18 cellular contexts compared by ENCODE assay signal in genomic region chr15:101490408-101490891, GRCh38. TPM values are rescaled to one million over a fixed set of nuclear protein-coding genes. Genes with fewer than 3 reads are reported as not detected.
DNase-seq lines count a peak whose midpoint lies in the region; ATAC-seq and TF ChIP-seq lines count a peak whose summit lies in the region.
"Had no signal": no experiment of that assay in that cellular context is flagged by ENCODE, and none has a peak within 500 bp of the region (broad histone marks: within the 10 kb centered on the region; RNA-seq: fewer than 3 reads in every experiment).

No MANE protein-coding gene starts in this region.

- DNase-seq in right atrium auricular region (ENCODE audit: low spot score) (peak; percentile 52), right cardiac atrium (no peak), immature natural killer cell (no peak), testis (no peak), mucosa of descending colon (no peak), UCSD-AML1 (lab: John Stamatoyannopoulos, UW; ENCODE audit: unreplicated experiment) (no peak), OCI-LY7 (ENCODE audit: low spot score) (no peak)
- DNase-seq in activated CD8-positive, alpha-beta T cell treated with anti-CD3 and anti-CD28 coated beads, Interleukin-2, amount 10 ng/mL, durations not matched to agents 7 days and 5 days, result no peak
- DNase-seq: BE2C, DND-41, GOT3, left ventricle myocardium superior, NCI-H187, NCI-H446 treated with DMSO at 0.1 percent for 48 hours, retina had no signal

- CTCF ChIA-PET in activated CD8-positive, alpha-beta T cell treated with anti-CD3 and anti-CD28 coated beads, Interleukin-2, amount 10 ng/mL, durations not matched to agents 7 days and 5 days (lab: Charles Lee), result interaction anchor here (1.0 kb wide), 1 partner anchor 151 kb away, joined by 3 read pairs; no protein-coding TSS in a partner anchor
- CTCF ChIA-PET in OCI-LY7 (lab: Charles Lee; ENCODE audit: unreplicated experiment), result interaction anchor here (0.6 kb wide), 1 partner anchor 12 kb away, joined by 4 read pairs; no protein-coding TSS in a partner anchor

- TF ChIP-seq CTCF in right atrium auricular region (IDR thresholded peaks at IDR 0.05), result no peak
- TF ChIP-seq CTCF in testis (IDR thresholded peaks at IDR 0.05), result no peak
- no peak for TF ChIP-seq CTCF in mucosa of descending colon (IDR thresholded peaks at IDR 0.05)
- TF ChIP-seq CTCF in OCI-LY7 (conservative IDR thresholded peaks at IDR 0.05; ENCODE audit: low read length), result no peak

- H3K36me3 ChIP-seq in right atrium auricular region, result no peaks in the 10 kb centered on the region
- no peaks in the 10 kb centered on the region for H3K36me3 ChIP-seq in testis (ENCODE audit: low read depth, missing control alignments)
- H3K36me3 ChIP-seq in mucosa of descending colon (ENCODE audit: low read depth), result no peaks in the 10 kb centered on the region
- H3K36me3 ChIP-seq in OCI-LY7 (ENCODE audit: insufficient read depth, low read length), result no peaks in the 10 kb centered on the region
- H3K36me3 ChIP-seq: BE2C, SJSA1, thoracic aorta had no signal

- no peak overlapping the region for H3K27ac Mint-ChIP-seq in activated CD8-positive, alpha-beta T cell treated with anti-CD3 and anti-CD28 coated beads, Interleukin-2, amount 10 ng/mL, durations not matched to agents 7 days and 5 days
- H3K27ac Mint-ChIP-seq in immature natural killer cell, result no peak overlapping the region

- no peaks in the 10 kb centered on the region for H3K9me2 ChIP-seq in OCI-LY7 (ENCODE audit: insufficient read depth, low read length)

- POLR2A ChIA-PET in activated CD8-positive, alpha-beta T cell treated with anti-CD3 and anti-CD28 coated beads, Interleukin-2, amount 10 ng/mL, durations not matched to agents 7 days and 5 days (lab: Charles Lee), result interaction anchor here (0.8 kb wide), 1 partner anchor 35 kb away, joined by 3 read pairs; no protein-coding TSS in a partner anchor
- POLR2A ChIA-PET in OCI-LY7 (lab: Charles Lee), result no interaction called here

- H4K20me1 ChIP-seq in OCI-LY7 (ENCODE audit: insufficient read depth, low read length), result no peaks in the 10 kb centered on the region

- peak overlapping the region; percentile 34 for H3K4me3 Mint-ChIP-seq in activated CD8-positive, alpha-beta T cell treated with anti-CD3 and anti-CD28 coated beads, Interleukin-2, amount 10 ng/mL, durations not matched to agents 7 days and 5 days
- peak overlapping the region in 3 of 5 donors; percentile 29 to 33 (median 31) for H3K4me3 Mint-ChIP-seq in immature natural killer cell

- H3K4me1 ChIP-seq in right atrium auricular region, result peaks cover 0 to 9% of the 10 kb centered on the region in 2 donors
- H3K4me1 ChIP-seq in right cardiac atrium (ENCODE audit: control insufficient read depth, insufficient read depth, low read length), result no peaks in the 10 kb centered on the region
- H3K4me1 ChIP-seq in testis, result peaks cover 9% of the 10 kb centered on the region
- H3K4me1 ChIP-seq in mucosa of descending colon (ENCODE audit: low read depth), result peaks cover under 1% of the 10 kb centered on the region
- no peaks in the 10 kb centered on the region for H3K4me1 ChIP-seq in OCI-LY7 (ENCODE audit: insufficient read depth, low read length, poor library complexity, severe bottlenecking)
- H3K4me1 ChIP-seq: BE2C had no signal

- H3K9me3 ChIP-seq in right atrium auricular region (no peaks in the 10 kb centered on the region), right cardiac atrium (ENCODE audit: control insufficient read depth, low read length) (no peaks in the 10 kb centered on the region), testis (no peaks in the 10 kb centered on the region), mucosa of descending colon (no peaks in the 10 kb centered on the region), OCI-LY7 (ENCODE audit: low read length) (no peaks in the 10 kb centered on the region)
- H3K9me3 ChIP-seq: BE2C, SJSA1, thoracic aorta had no signal

- no peak overlapping the region for H2AFZ ChIP-seq in OCI-LY7 (ENCODE audit: low read length)

- H3K27ac ChIP-seq in right atrium auricular region (no peak overlapping the region), right cardiac atrium (ENCODE audit: low read length) (no peak overlapping the region), testis (peak overlapping the region; percentile 77), OCI-LY7 (ENCODE audit: low read depth, low read length, poor library complexity, severe bottlenecking) (no peak overlapping the region)
- H3K27ac ChIP-seq: SJSA1, thoracic aorta had no signal

- no peaks in the 10 kb centered on the region for H3K9me3 Mint-ChIP-seq in activated CD8-positive, alpha-beta T cell treated with anti-CD3 and anti-CD28 coated beads, Interleukin-2, amount 10 ng/mL, durations not matched to agents 7 days and 5 days (ENCODE audit: insufficient read depth)
- peaks cover 0 to 2% (median 0%) of the 10 kb centered on the region in 6 donors for H3K9me3 Mint-ChIP-seq in immature natural killer cell

- H3K27me3 ChIP-seq in right atrium auricular region (no peaks in the 10 kb centered on the region), right cardiac atrium (ENCODE audit: control insufficient read depth, insufficient read depth) (no peaks in the 10 kb centered on the region), testis (no peaks in the 10 kb centered on the region)

- H3K4me2 ChIP-seq in OCI-LY7 (ENCODE audit: low read length), result no peak overlapping the region

- TF ChIP-seq POLR2A in testis (IDR thresholded peaks at IDR 0.05), result no peak

- intact Hi-C loops in right cardiac atrium (cut with DNase I), result loop anchor here in 2 of 4 donors (10.0 kb wide), 2 partner anchors 186 to 196 kb away; partner anchors contain the start of gene SNRPA1 (in 1 of the 2)
- intact Hi-C loops in testis (cut with DNase I; ENCODE audit: low total_unique reads), result no loop called here
- intact Hi-C loops in mucosa of descending colon (cut with DNase I, micrococcal nuclease), result no loop called here
- intact Hi-C loops in OCI-LY7 (cut with micrococcal nuclease; ENCODE audit: unreplicated experiment), result no loop called here

- peaks cover 59% of the 10 kb centered on the region for H3K27me3 Mint-ChIP-seq in activated CD8-positive, alpha-beta T cell treated with anti-CD3 and anti-CD28 coated beads, Interleukin-2, amount 10 ng/mL, durations not matched to agents 7 days and 5 days (ENCODE audit: low read depth)
- H3K27me3 Mint-ChIP-seq in immature natural killer cell (ENCODE audit: low read depth in 3 of 3), result peaks cover 13 to 28% (median 17%) of the 10 kb centered on the region in 3 donors

- H3K4me1 Mint-ChIP-seq in activated CD8-positive, alpha-beta T cell treated with anti-CD3 and anti-CD28 coated beads, Interleukin-2, amount 10 ng/mL, durations not matched to agents 7 days and 5 days (ENCODE audit: low read depth), result peaks cover 3% of the 10 kb centered on the region
- peaks cover 2 to 6% of the 10 kb centered on the region in 2 donors for H3K4me1 Mint-ChIP-seq in immature natural killer cell

- no peak overlapping the region for H3K4me3 ChIP-seq in right atrium auricular region
- no peak overlapping the region for H3K4me3 ChIP-seq in right cardiac atrium (ENCODE audit: low read length)
- peak overlapping the region; percentile 48 to 61 for H3K4me3 ChIP-seq in testis
- no peak overlapping the region for H3K4me3 ChIP-seq in mucosa of descending colon
- no peak overlapping the region for H3K4me3 ChIP-seq in OCI-LY7 (ENCODE audit: low read depth, low read length, poor library complexity, severe bottlenecking)

- WGBS in right cardiac atrium, result 91% methylated on average over 15 of the region's 15 CpGs
- WGBS in testis, 2 donors, result 73 to 75% methylated on average over 8 to 15 of the region's 15 CpGs

- H3K79me2 ChIP-seq in OCI-LY7 (ENCODE audit: insufficient read depth, low read depth, low read length), result no peaks in the 10 kb centered on the region

- no peaks in the 10 kb centered on the region for H3K36me3 Mint-ChIP-seq in activated CD8-positive, alpha-beta T cell treated with anti-CD3 and anti-CD28 coated beads, Interleukin-2, amount 10 ng/mL, durations not matched to agents 7 days and 5 days (ENCODE audit: low read depth)
- no peaks in the 10 kb centered on the region for H3K36me3 Mint-ChIP-seq in immature natural killer cell

- no peak for ATAC-seq in right cardiac atrium
- ATAC-seq in activated CD8-positive, alpha-beta T cell treated with anti-CD3 and anti-CD28 coated beads, Interleukin-2, amount 10 ng/mL, durations not matched to agents 7 days and 5 days, result no peak
- no peak for ATAC-seq in mucosa of descending colon

- BruUV-seq in OCI-LY7 (replicated peaks; lab: Mats Ljungman, UMichigan), result no TSS peak

RNA-seq across cellular contexts. Expression of gene PCSK6, which starts 0.9 kb away (rescaled TPM):
- total RNA-seq in right atrium auricular region (10 to 100 TPM; 14.4 to 19.9 TPM), right cardiac atrium (10 to 100 TPM; 13.4 to 21.4 (median 17.1) TPM), testis (100 to 1,000 TPM in 1 of 2 donors, 10 to 100 TPM in 1; 95.4 to 156 TPM), mucosa of descending colon (10 to 100 TPM; 21.3 to 58.4 (median 30.3) TPM), OCI-LY7 (2022) (0.57 TPM in 1 of 2 replicates, not detected in the other)
- polyA plus RNA-seq in right cardiac atrium (7.7 TPM), immature natural killer cell (1 to 10 TPM in 2 of 3 donors, not detected in 1; 1.7 to 3.0 TPM), testis (ENCODE audit: insufficient read depth, low read depth, low replicate concordance) (43.9 TPM)
- under 1 TPM; 0.68 to 0.76 TPM for total RNA-seq in activated CD8-positive, alpha-beta T cell treated with anti-CD3 and anti-CD28 coated beads, Interleukin-2, amount 10 ng/mL, durations not matched to agents 7 days and 5 days
- not detected in 2 replicates for total RNA-seq in OCI-LY7 (2014; rRNA removed; shearing (Covaris generic))
- total RNA-seq: M059J had no signal

Comparison
In these comparisons a context has a peak if more than half of its experiments do, and no peak if none do; other contexts are left out.
1. H3K27ac ChIP-seq: peak in testis (2 of 2); none in right atrium auricular region (0 of 2), right cardiac atrium (single experiment) and OCI-LY7 (single experiment).
2. H3K4me3 ChIP-seq: peak in testis (2 of 2); none in right atrium auricular region (0 of 2), right cardiac atrium (single experiment), mucosa of descending colon (single experiment) and OCI-LY7 (single experiment).
3. RNA of gene PCSK6, which starts 0.9 kb away (total RNA-seq): 95.4 to 156 TPM in testis, 21.3 to 58.4 TPM in mucosa of descending colon, 13.4 to 21.4 TPM in right cardiac atrium and 14.4 to 19.9 TPM in right atrium auricular region; 0.68 to 0.76 TPM in activated CD8-positive, alpha-beta T cell treated with anti-CD3 and anti-CD28 coated beads, Interleukin-2, amount 10 ng/mL, durations not matched to agents 7 days and 5 days and 0.57 TPM in OCI-LY7; every median in the first group is over 4 times any median in the second.